ENCODE assay signal across 18 cellular contexts in genomic region chr13:111906816-111907215, GRCh38.
"Had no signal": no experiment of that assay in that cellular context is flagged by ENCODE, and none has a peak within 500 bp of the region (broad histone marks: within the 10 kb centered on the region; RNA-seq: fewer than 3 reads in every experiment).

No MANE protein-coding gene starts in this region.

- ATAC-seq: gastroesophageal sphincter; left cardiac atrium; mucosa of descending colon; psoas muscle; right cardiac atrium; stimulated activated naive CD8-positive, alpha-beta T cell treated with anti-CD3 and anti-CD28 coated beads, Interleukin-15, amount 100 ng/mL, for 72 hours had no signal

- H3K27ac Mint-ChIP-seq: activated CD4-positive, alpha-beta memory T cell treated with anti-CD3 and anti-CD28 coated beads for 36 hours; activated naive CD8-positive, alpha-beta T cell; memory B cell; nephron progenitor cell; stimulated activated naive CD8-positive, alpha-beta T cell treated with anti-CD3 and anti-CD28 coated beads, Interleukin-15, amount 100 ng/mL, for 72 hours had no signal

- H3K27me3 Mint-ChIP-seq: activated CD4-positive, alpha-beta memory T cell treated with anti-CD3 and anti-CD28 coated beads for 36 hours; activated naive CD8-positive, alpha-beta T cell; central memory CD8-positive, alpha-beta T cell; memory B cell; stimulated activated naive CD8-positive, alpha-beta T cell treated with anti-CD3 and anti-CD28 coated beads, Interleukin-15, amount 100 ng/mL, for 72 hours had no signal

- DNase-seq: activated CD4-positive, alpha-beta memory T cell treated with anti-CD3 and anti-CD28 coated beads for 36 hours; activated CD4-positive, alpha-beta T cell treated with anti-CD3 and anti-CD28 coated beads for 48 hours; activated CD4-positive, CD25-positive, alpha-beta regulatory T cell; activated gamma-delta T cell treated with Interleukin-2 at 50 U/mL for 16 hours; activated T-cell treated with anti-CD3 and anti-CD28 coated beads for 4 hours; hypothalamus; left cardiac atrium; mucosa of descending colon; nephron progenitor cell; psoas muscle; right cardiac atrium; stimulated activated CD4-positive, alpha-beta T cell treated with anti-CD3 and anti-CD28 coated beads, Interleukin-1b, Interleukin-23, amount 100 ng/mL, for 48 hours; stimulated activated naive CD8-positive, alpha-beta T cell treated with anti-CD3 and anti-CD28 coated beads, Interleukin-15, amount 100 ng/mL, for 72 hours; T-helper 9 cell had no signal

- H3K4me3 Mint-ChIP-seq: activated CD4-positive, alpha-beta memory T cell treated with anti-CD3 and anti-CD28 coated beads for 36 hours; activated naive CD8-positive, alpha-beta T cell; central memory CD8-positive, alpha-beta T cell; memory B cell; nephron progenitor cell; stimulated activated naive CD8-positive, alpha-beta T cell treated with anti-CD3 and anti-CD28 coated beads, Interleukin-15, amount 100 ng/mL, for 72 hours had no signal

- H3K9me3 Mint-ChIP-seq: nephron progenitor cell had no signal

- H3K4me1 Mint-ChIP-seq: central memory CD8-positive, alpha-beta T cell; memory B cell; stimulated activated naive CD8-positive, alpha-beta T cell treated with anti-CD3 and anti-CD28 coated beads, Interleukin-15, amount 100 ng/mL, for 72 hours had no signal

- H3K36me3 Mint-ChIP-seq: activated CD4-positive, alpha-beta memory T cell treated with anti-CD3 and anti-CD28 coated beads for 36 hours; activated naive CD8-positive, alpha-beta T cell; memory B cell had no signal
